ENCODE assay signal across 22 cellular contexts in the genomic region with DNA sequence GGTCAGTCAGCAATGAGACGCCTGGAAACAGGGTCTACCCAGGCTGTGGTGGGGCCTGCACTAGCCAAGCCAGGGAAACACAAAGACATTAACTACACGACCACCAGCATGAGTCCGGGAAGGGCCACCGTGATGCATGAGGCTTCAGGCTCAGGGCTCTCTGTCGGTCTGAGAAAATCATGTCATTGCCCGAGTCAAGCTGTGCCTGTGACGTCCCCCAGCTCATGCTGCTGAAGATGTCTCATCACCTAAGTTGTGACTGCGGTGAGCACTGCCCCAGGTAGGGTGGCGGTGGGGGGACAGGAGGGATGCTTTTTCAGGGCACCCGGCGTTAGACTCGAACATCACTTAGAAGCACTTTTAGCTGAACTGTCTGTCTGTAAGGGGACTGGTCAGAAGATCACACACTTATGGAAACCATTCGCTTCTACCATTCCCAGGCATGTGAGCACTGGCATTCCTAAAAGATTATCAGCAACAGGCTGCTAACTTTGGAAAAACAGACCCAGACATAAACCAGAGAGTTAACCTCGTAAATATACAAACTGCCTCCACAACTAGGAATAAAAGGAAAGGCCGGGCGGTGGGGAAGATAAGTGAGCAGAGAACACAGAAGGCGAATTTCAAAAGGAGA.
DNase-seq lines count a peak whose midpoint lies in the region; ATAC-seq and TF ChIP-seq lines count a peak whose summit lies in the region.
"Had no signal": no experiment of that assay in that cellular context is flagged by ENCODE, and none has a peak within 500 bp of the region (broad histone marks: within the 10 kb centered on the region; RNA-seq: fewer than 3 reads in every experiment).

No MANE protein-coding gene starts in this region.

- TF ChIP-seq CTCF in cardiac muscle cell (IDR thresholded peaks at IDR 0.05; ENCODE audit: low read depth, low read length), result no peak
- TF ChIP-seq CTCF in right atrium auricular region (IDR thresholded peaks at IDR 0.05), result no peak
- TF ChIP-seq CTCF in left ventricle myocardium inferior (IDR thresholded peaks at IDR 0.05; ENCODE audit: borderline replicate concordance), result no peak
- TF ChIP-seq CTCF in osteoblast (IDR thresholded peaks at IDR 0.05; ENCODE audit: extremely low read depth, low read depth, low read length), result no peak
- no peak for TF ChIP-seq CTCF in upper lobe of right lung (IDR thresholded peaks at IDR 0.05)

- intact Hi-C loops in left ventricle myocardium inferior (cut with micrococcal nuclease) (no loop called here), upper lobe of right lung (cut with DNase I) (no loop called here)

- H2AFZ ChIP-seq in osteoblast (ENCODE audit: low read length), result no peak overlapping the region
- H2AFZ ChIP-seq: GM23248 had no signal

- H3K9me3 ChIP-seq in cardiac muscle cell (ENCODE audit: low read depth), result no peaks in the 10 kb centered on the region
- peaks cover 0 to 9% of the 10 kb centered on the region in 2 donors for H3K9me3 ChIP-seq in right atrium auricular region
- H3K9me3 ChIP-seq in left ventricle myocardium inferior (replicated peaks), result peaks cover 9% of the 10 kb centered on the region
- no peaks in the 10 kb centered on the region for H3K9me3 ChIP-seq in osteoblast (ENCODE audit: low read depth, low read length)
- H3K9me3 ChIP-seq in upper lobe of right lung, result peaks cover 3% of the 10 kb centered on the region

- DNase-seq in cardiac muscle cell (ENCODE audit: low read depth in 1 of 2, low spot score in 1 of 2) (peak in 1 of 2 donors; percentile 37), right atrium auricular region (ENCODE audit: low spot score) (no peak), left ventricle myocardium inferior (peak; percentile 7), osteoblast (ENCODE audit: insufficient read length, low spot score, missing footprints) (peak; percentile 80), upper lobe of right lung (peak; percentile 32), nucleus accumbens (lab: John Stamatoyannopoulos, UW) (no peak), NCI-H146 treated with DMSO at 0.1 percent for 48 hours (lab: John Stamatoyannopoulos, UW; ENCODE audit: unreplicated experiment) (no peak), HCEC 1CT (no peak)
- DNase-seq: ACHN; activated CD4-positive, alpha-beta memory T cell treated with anti-CD3 and anti-CD28 coated beads, Interleukin-2, amount 10 ng/mL, durations not matched to agents 7 days and 5 days; activated T-cell treated with anti-CD3 and anti-CD28 coated beads, Interleukin-2, amount 50 U/mL, for 4 hours; brain microvascular endothelial cell; cortex of kidney; GF-D8; GM23248; NCI-H1417; NCI-H524 treated with DMSO at 0.1 percent for 48 hours; stimulated activated CD4-positive, alpha-beta T cell treated with anti-CD3 and anti-CD28 coated beads, Interleukin-4, amount 100 ng/mL, for 1 hour had no signal

- no peak for ATAC-seq in upper lobe of right lung
- ATAC-seq: activated T-cell treated with anti-CD3 and anti-CD28 coated beads, Interleukin-2, amount 50 U/mL, for 4 hours; GM12878 had no signal

- no peaks in the 10 kb centered on the region for H3K79me2 ChIP-seq in osteoblast (ENCODE audit: insufficient read depth, low read length)

- no peaks in the 10 kb centered on the region for H4K20me1 ChIP-seq in osteoblast (ENCODE audit: insufficient read depth, low read length)

- H3K27ac ChIP-seq in cardiac muscle cell (peak overlapping the region; percentile 62), right atrium auricular region (no peak overlapping the region), left ventricle myocardium inferior (replicated peaks) (no peak overlapping the region), osteoblast (ENCODE audit: low read depth, low read length) (no peak overlapping the region), upper lobe of right lung (no peak overlapping the region)
- H3K27ac ChIP-seq: brain microvascular endothelial cell, GM23248, skin epidermis, vagina, VCaP had no signal

- no peak overlapping the region for H3K4me2 ChIP-seq in osteoblast (ENCODE audit: insufficient read depth, low read length)

- H3K4me1 ChIP-seq in cardiac muscle cell (ENCODE audit: low read depth) (no peaks in the 10 kb centered on the region), right atrium auricular region (peaks cover 0 to 11% of the 10 kb centered on the region in 2 donors), left ventricle myocardium inferior (peaks cover 26% of the 10 kb centered on the region), osteoblast (ENCODE audit: insufficient read depth, low read length) (no peaks in the 10 kb centered on the region), upper lobe of right lung (peaks cover 14% of the 10 kb centered on the region)
- H3K4me1 ChIP-seq: vagina had no signal

- H3K4me3 ChIP-seq in cardiac muscle cell (no peak overlapping the region), right atrium auricular region (no peak overlapping the region), left ventricle myocardium inferior (no peak overlapping the region), osteoblast (ENCODE audit: insufficient read depth, low read length) (no peak overlapping the region), upper lobe of right lung (no peak overlapping the region)
- H3K4me3 ChIP-seq: GM12878, GM23248, skin epidermis, vagina had no signal

- H3K27me3 ChIP-seq in cardiac muscle cell (no peaks in the 10 kb centered on the region), right atrium auricular region (no peaks in the 10 kb centered on the region), left ventricle myocardium inferior (ENCODE audit: low read depth) (no peaks in the 10 kb centered on the region), osteoblast (ENCODE audit: insufficient read depth, low read length) (no peaks in the 10 kb centered on the region), upper lobe of right lung (no peaks in the 10 kb centered on the region)
- H3K27me3 ChIP-seq: brain microvascular endothelial cell, vagina had no signal

- H3K36me3 ChIP-seq in cardiac muscle cell (no peaks in the 10 kb centered on the region), right atrium auricular region (peaks cover 16% of the 10 kb centered on the region), left ventricle myocardium inferior (peaks cover 39% of the 10 kb centered on the region), osteoblast (ENCODE audit: insufficient read depth, low read length) (no peaks in the 10 kb centered on the region), upper lobe of right lung (peaks cover 34% of the 10 kb centered on the region)
- H3K36me3 ChIP-seq: brain microvascular endothelial cell had no signal

Comparison
In these comparisons a context has a peak if more than half of its experiments do, and no peak if none do; other contexts are left out.
1. DNase-seq: peak in left ventricle myocardium inferior (single experiment), osteoblast (single experiment) and upper lobe of right lung (single experiment); none in right atrium auricular region (single experiment), nucleus accumbens (0 of 56), NCI-H146 treated with DMSO at 0.1 percent for 48 hours (single experiment) and HCEC 1CT (single experiment).